Comparison of ENCODE assay signal across 20 cellular contexts in genomic region chr2:210965472-210965871, GRCh38.
A peak's percentile ranks its signal among the peaks of the same experiment; 100 is the strongest.
DNase-seq lines count a peak whose midpoint lies in the region; ATAC-seq and TF ChIP-seq lines count a peak whose summit lies in the region.
"Had no signal": no experiment of that assay in that cellular context is flagged by ENCODE, and none has a peak within 500 bp of the region (broad histone marks: within the 10 kb centered on the region; RNA-seq: fewer than 3 reads in every experiment).

No MANE protein-coding gene starts in this region.

- peaks cover 6% of the 10 kb centered on the region for H3K4me1 Mint-ChIP-seq in MCF 10A (ENCODE audit: insufficient read depth, unreplicated experiment)
- H3K4me1 Mint-ChIP-seq in activated naive CD4-positive, alpha-beta T cell treated with anti-CD3 and anti-CD28 coated beads for 36 hours (ENCODE audit: low read depth): no peaks in the 10 kb centered on the region
- no peaks in the 10 kb centered on the region for H3K4me1 Mint-ChIP-seq in activated naive CD8-positive, alpha-beta T cell treated with anti-CD3 and anti-CD28 coated beads for 36 hours
- H3K4me1 Mint-ChIP-seq: B cell had no signal

- ATAC-seq in GM21737 (IDR thresholded peaks at IDR 0.05; ENCODE audit: unreplicated experiment) (no peak), HG03432 (IDR thresholded peaks at IDR 0.05; ENCODE audit: unreplicated experiment) (no peak)

- CTCF ChIA-PET in MCF 10A (lab: Yijun Ruan, JAX): no interaction called here
- CTCF ChIA-PET in activated naive CD4-positive, alpha-beta T cell treated with anti-CD3 and anti-CD28 coated beads for 36 hours (lab: Charles Lee): no interaction called here

- no peaks in the 10 kb centered on the region for H3K4me1 ChIP-seq in breast epithelium

- no peak overlapping the region for H3K27ac Mint-ChIP-seq in MCF 10A (ENCODE audit: low read depth, unreplicated experiment)
- H3K27ac Mint-ChIP-seq in activated naive CD4-positive, alpha-beta T cell treated with anti-CD3 and anti-CD28 coated beads for 36 hours: no peak overlapping the region
- H3K27ac Mint-ChIP-seq in activated naive CD8-positive, alpha-beta T cell treated with anti-CD3 and anti-CD28 coated beads for 36 hours: no peak overlapping the region
- H3K27ac Mint-ChIP-seq: B cell had no signal

- no TSS peak for BruUV-seq in MCF 10A (replicated peaks; lab: Mats Ljungman, UMichigan)

- DNase-seq in MCF 10A (ENCODE audit: unreplicated experiment) (peak; percentile 6), breast epithelium (ENCODE audit: low spot score in 2 of 2) (no peak), amniotic epithelial cell (ENCODE audit: low read depth) (peak; percentile 82), fibroblast of mammary gland (ENCODE audit: low read depth) (peak; percentile 17)
- DNase-seq in activated naive CD4-positive, alpha-beta T cell treated with anti-CD3 and anti-CD28 coated beads for 36 hours: no peak
- no peak for DNase-seq in activated naive CD8-positive, alpha-beta T cell treated with anti-CD3 and anti-CD28 coated beads for 36 hours
- DNase-seq: GDM1, MG63, NCI-H1048, NCI-H146, NCI-H2081, NCI-H2171 treated with DMSO at 0.1 percent for 48 hours, NCI-H446 treated with DMSO at 0.1 percent for 48 hours, Right ventricle myocardium superior, SW 1271 had no signal

- TF ChIP-seq CTCF in MCF 10A (IDR thresholded peaks at IDR 0.05; ENCODE audit: unreplicated experiment) (no peak), breast epithelium (IDR thresholded peaks at IDR 0.05) (no peak), fibroblast of mammary gland (conservative IDR thresholded peaks at IDR 0.05; ENCODE audit: control insufficient read depth, insufficient read depth, low read depth, low read length) (no peak)

- intact Hi-C loops in MCF 10A (cut with micrococcal nuclease): no loop called here
- intact Hi-C loops in breast epithelium (cut with DNase I; ENCODE audit: low total_unique reads): no loop called here
- intact Hi-C loops in activated naive CD4-positive, alpha-beta T cell treated with anti-CD3 and anti-CD28 coated beads for 36 hours (cut with micrococcal nuclease): no loop called here

- POLR2A ChIA-PET in MCF 10A (lab: Yijun Ruan, JAX): no interaction called here

- H3K27ac ChIP-seq in breast epithelium: no peak overlapping the region
- H3K27ac ChIP-seq: 22Rv1, KMS-11 had no signal

- no peak overlapping the region for H3K4me3 Mint-ChIP-seq in MCF 10A (ENCODE audit: unreplicated experiment)
- no peak overlapping the region for H3K4me3 Mint-ChIP-seq in activated naive CD4-positive, alpha-beta T cell treated with anti-CD3 and anti-CD28 coated beads for 36 hours
- H3K4me3 Mint-ChIP-seq in activated naive CD8-positive, alpha-beta T cell treated with anti-CD3 and anti-CD28 coated beads for 36 hours: no peak overlapping the region
- H3K4me3 Mint-ChIP-seq: B cell had no signal

- peaks cover 35% of the 10 kb centered on the region for H3K27me3 Mint-ChIP-seq in MCF 10A (ENCODE audit: insufficient read depth, unreplicated experiment)
- H3K27me3 Mint-ChIP-seq in activated naive CD4-positive, alpha-beta T cell treated with anti-CD3 and anti-CD28 coated beads for 36 hours (ENCODE audit: low read depth): no peaks in the 10 kb centered on the region
- no peaks in the 10 kb centered on the region for H3K27me3 Mint-ChIP-seq in activated naive CD8-positive, alpha-beta T cell treated with anti-CD3 and anti-CD28 coated beads for 36 hours
- H3K27me3 Mint-ChIP-seq: B cell had no signal

- H3K9me3 ChIP-seq in breast epithelium: no peaks in the 10 kb centered on the region
- H3K9me3 ChIP-seq: MG63 had no signal

- no peaks in the 10 kb centered on the region for H3K36me3 Mint-ChIP-seq in MCF 10A (ENCODE audit: insufficient read depth, unreplicated experiment)
- H3K36me3 Mint-ChIP-seq in activated naive CD4-positive, alpha-beta T cell treated with anti-CD3 and anti-CD28 coated beads for 36 hours (ENCODE audit: low read depth): no peaks in the 10 kb centered on the region
- no peaks in the 10 kb centered on the region for H3K36me3 Mint-ChIP-seq in activated naive CD8-positive, alpha-beta T cell treated with anti-CD3 and anti-CD28 coated beads for 36 hours

- H3K4me3 ChIP-seq in breast epithelium: no peak overlapping the region
- H3K4me3 ChIP-seq in fibroblast of mammary gland (ENCODE audit: control insufficient read depth, low read depth, low read length): no peak overlapping the region
- H3K4me3 ChIP-seq: MG63 had no signal

- no peaks in the 10 kb centered on the region for H3K27me3 ChIP-seq in breast epithelium
- H3K27me3 ChIP-seq: MG63 had no signal

- TF ChIP-seq POLR2A in breast epithelium (IDR thresholded peaks at IDR 0.05): no peak

- H3K36me3 ChIP-seq in breast epithelium: no peaks in the 10 kb centered on the region
- H3K36me3 ChIP-seq: MG63 had no signal

- no peaks in the 10 kb centered on the region for H3K9me3 Mint-ChIP-seq in MCF 10A (ENCODE audit: unreplicated experiment)
- H3K9me3 Mint-ChIP-seq in activated naive CD4-positive, alpha-beta T cell treated with anti-CD3 and anti-CD28 coated beads for 36 hours: peaks cover 3% of the 10 kb centered on the region
- H3K9me3 Mint-ChIP-seq in activated naive CD8-positive, alpha-beta T cell treated with anti-CD3 and anti-CD28 coated beads for 36 hours: peaks cover 5% of the 10 kb centered on the region

Comparison
In these comparisons a context has a peak if more than half of its experiments do, and no peak if none do; other contexts are left out.
1. DNase-seq: peak in MCF 10A (single experiment), amniotic epithelial cell (single experiment) and fibroblast of mammary gland (single experiment); none in breast epithelium (0 of 2), activated naive CD4-positive, alpha-beta T cell treated with anti-CD3 and anti-CD28 coated beads for 36 hours (single experiment) and activated naive CD8-positive, alpha-beta T cell treated with anti-CD3 and anti-CD28 coated beads for 36 hours (single experiment).